34 cellular contexts compared by ENCODE assay signal in the genomic region with DNA sequence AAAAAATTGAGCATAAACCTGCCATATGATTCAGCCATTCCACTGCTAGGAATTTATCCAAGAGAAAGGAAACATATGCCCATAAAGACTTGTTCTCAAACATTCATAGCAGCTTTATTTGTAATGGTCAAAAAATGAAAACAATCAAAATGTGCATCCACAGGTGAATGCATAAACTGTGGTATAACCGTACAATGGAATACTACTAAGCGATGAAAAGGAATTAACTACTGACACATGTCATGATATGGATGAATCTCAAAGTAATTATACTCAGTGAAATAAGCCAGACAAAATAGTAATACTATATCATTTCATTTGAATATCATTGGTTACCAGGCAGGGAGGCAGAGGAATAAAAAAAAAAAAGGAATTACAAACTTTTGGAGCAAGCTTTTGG.
"Had no signal": no experiment of that assay in that cellular context is flagged by ENCODE, and none has a peak within 500 bp of the region (broad histone marks: within the 10 kb centered on the region; RNA-seq: fewer than 3 reads in every experiment).

No MANE protein-coding gene starts in this region.

- H3K9me3 ChIP-seq: adrenal gland, ascending aorta, body of pancreas, breast epithelium had no signal

- H3K27ac ChIP-seq: adrenal gland, ascending aorta, body of pancreas, brain microvascular endothelial cell, breast epithelium, cardiac muscle cell had no signal

- H3K4me3 ChIP-seq: adrenal gland, ascending aorta, body of pancreas, breast epithelium, cardiac muscle cell had no signal

- H3K4me1 ChIP-seq: adrenal gland, ascending aorta, body of pancreas, breast epithelium had no signal

- FAIRE-seq: astrocyte, bronchial epithelial cell had no signal

- DNase-seq: activated effector memory CD4-positive, alpha-beta T cell treated with anti-CD3 and anti-CD28 coated beads, Interleukin-2, amount 50 U/mL, for 16 hours; activated effector memory CD4-positive, alpha-beta T cell treated with Interleukin-2 at 50 U/mL for 16 hours; activated gamma-delta T cell; activated gamma-delta T cell treated with Interleukin-2 at 50 U/mL for 16 hours; activated naive CD4-positive, alpha-beta T cell; activated naive CD4-positive, alpha-beta T cell treated with anti-CD3 and anti-CD28 coated beads for 36 hours; activated naive CD4-positive, alpha-beta T cell treated with anti-CD3 and anti-CD28 coated beads, Interleukin-2, amount 10 ng/mL, durations not matched to agents 7 days and 5 days; activated naive CD4-positive, alpha-beta T cell treated with anti-CD3 and anti-CD28 coated beads, Interleukin-2, amount 50 U/mL, for 16 hours; activated naive CD4-positive, alpha-beta T cell treated with Interleukin-2 at 50 U/mL for 16 hours; activated naive CD8-positive, alpha-beta T cell treated with anti-CD3 and anti-CD28 coated beads for 36 hours; activated naive CD8-positive, alpha-beta T cell treated with anti-CD3 and anti-CD28 coated beads, Interleukin-2, amount 10 ng/mL, durations not matched to agents 7 days and 5 days; activated naive CD8-positive, alpha-beta T cell treated with anti-CD3 and anti-CD28 coated beads, Interleukin-2, amount 50 U/mL, for 24 hours; activated T-cell treated with anti-CD3 and anti-CD28 coated beads, Interleukin-2, amount 50 U/mL, for 1 hour; activated T-cell treated with anti-CD3 and anti-CD28 coated beads, Interleukin-2, amount 50 U/mL, for 24 hours; activated T-cell treated with anti-CD3 and anti-CD28 coated beads, Interleukin-2, amount 50 U/mL, for 4 hours; activated T-cell treated with anti-CD3 and anti-CD28 coated beads, Interleukin-2, amount 50 U/mL, for 48 hours; activated T-cell treated with anti-CD3 and anti-CD28 coated beads, Interleukin-2, amount 50 U/mL, for 72 hours; adrenal gland; amniotic stem cell; amygdala; anterior cingulate cortex; aorta; body of pancreas; brain microvascular endothelial cell; caudate nucleus; central memory CD4-positive, alpha-beta T cell; cerebellar nuclear complex had no signal

- H3K36me3 ChIP-seq: adrenal gland, ascending aorta, brain microvascular endothelial cell, breast epithelium, cardiac muscle cell had no signal

- ATAC-seq: activated naive CD4-positive, alpha-beta T cell treated with anti-CD3 and anti-CD28 coated beads, Interleukin-2, amount 50 U/mL, for 72 hours; activated naive CD8-positive, alpha-beta T cell treated with anti-CD3 and anti-CD28 coated beads, Interleukin-2, amount 50 U/mL, for 24 hours; activated T-cell treated with anti-CD3 and anti-CD28 coated beads, Interleukin-2, amount 50 U/mL, for 4 hours; activated T-cell treated with anti-CD3 and anti-CD28 coated beads, Interleukin-2, amount 50 U/mL, for 72 hours; activated T-helper 17 cell treated with anti-CD3 and anti-CD28 coated beads, Interleukin-2, amount 50 U/mL, for 72 hours; body of pancreas had no signal

- H3K27me3 ChIP-seq: adrenal gland, ascending aorta, body of pancreas, brain microvascular endothelial cell, breast epithelium, cardiac muscle cell had no signal
